11 cellular contexts compared by ENCODE assay signal in genomic region chr22:20464096-20464614, GRCh38. TPM values are rescaled to one million over a fixed set of nuclear protein-coding genes. Genes with fewer than 3 reads are reported as not detected.
DNase-seq lines count a peak whose midpoint lies in the region; ATAC-seq, FAIRE-seq and TF ChIP-seq lines count a peak whose summit lies in the region.
"Had no signal": no experiment of that assay in that cellular context is flagged by ENCODE, and none has a peak within 500 bp of the region (broad histone marks: within the 10 kb centered on the region; RNA-seq: fewer than 3 reads in every experiment).

No MANE protein-coding gene starts in this region.

- H3K36me3 Mint-ChIP-seq in activated CD4-positive, alpha-beta T cell treated with anti-CD3 and anti-CD28 coated beads, Interleukin-2, amount 10 ng/mL, durations not matched to agents 7 days and 5 days (ENCODE audit: low read depth), result peaks cover 57% of the 10 kb centered on the region
- peaks cover 14% of the 10 kb centered on the region for H3K36me3 Mint-ChIP-seq in chondrocyte (ENCODE audit: low read depth)

- CTCF ChIA-PET in activated CD4-positive, alpha-beta T cell treated with anti-CD3 and anti-CD28 coated beads, Interleukin-2, amount 10 ng/mL, durations not matched to agents 7 days and 5 days (lab: Charles Lee), result interaction anchor here (0.7 to 2.1 kb wide), 7 partner anchors 9 to 105 kb away, joined by 3 to 10 read pairs (median 4); no protein-coding TSS in a partner anchor

- POLR2A ChIA-PET in activated CD4-positive, alpha-beta T cell treated with anti-CD3 and anti-CD28 coated beads, Interleukin-2, amount 10 ng/mL, durations not matched to agents 7 days and 5 days (lab: Charles Lee), result interaction anchor here (0.6 to 0.9 kb wide), 3 partner anchors 10 to 31 kb away, joined by 3 to 8 read pairs (median 3); partner anchors contain the start of gene KLHL22

- peak; percentile 86 for FAIRE-seq in GM18507 (lab: Jason Lieb, UNC)

- H3K4me3 Mint-ChIP-seq in activated CD4-positive, alpha-beta T cell treated with anti-CD3 and anti-CD28 coated beads, Interleukin-2, amount 10 ng/mL, durations not matched to agents 7 days and 5 days, result peak overlapping the region; percentile 59
- no peak overlapping the region for H3K4me3 Mint-ChIP-seq in chondrocyte (ENCODE audit: unreplicated experiment)
- H3K4me3 Mint-ChIP-seq: neural progenitor cell had no signal

- no peak for ATAC-seq in HG03097 (IDR thresholded peaks at IDR 0.05; ENCODE audit: low FRiP score, unreplicated experiment)

- H3K9me3 Mint-ChIP-seq in activated CD4-positive, alpha-beta T cell treated with anti-CD3 and anti-CD28 coated beads, Interleukin-2, amount 10 ng/mL, durations not matched to agents 7 days and 5 days, result no peaks in the 10 kb centered on the region
- no peaks in the 10 kb centered on the region for H3K9me3 Mint-ChIP-seq in chondrocyte (ENCODE audit: low read depth)
- H3K9me3 Mint-ChIP-seq: neural progenitor cell had no signal

- no peaks in the 10 kb centered on the region for H3K27me3 Mint-ChIP-seq in activated CD4-positive, alpha-beta T cell treated with anti-CD3 and anti-CD28 coated beads, Interleukin-2, amount 10 ng/mL, durations not matched to agents 7 days and 5 days
- H3K27me3 Mint-ChIP-seq in chondrocyte (ENCODE audit: low read depth), result no peaks in the 10 kb centered on the region

- TF ChIP-seq CTCF in chondrocyte (IDR thresholded peaks at IDR 0.05) (no peak), GM20000 (IDR thresholded peaks at IDR 0.05; ENCODE audit: extremely low read depth, missing control alignments) (no peak)

- H3K27ac Mint-ChIP-seq in activated CD4-positive, alpha-beta T cell treated with anti-CD3 and anti-CD28 coated beads, Interleukin-2, amount 10 ng/mL, durations not matched to agents 7 days and 5 days, result peak overlapping the region; percentile 100
- no peak overlapping the region for H3K27ac Mint-ChIP-seq in chondrocyte (ENCODE audit: unreplicated experiment)
- H3K27ac Mint-ChIP-seq: neural progenitor cell had no signal

- DNase-seq in GM18507 (ENCODE audit: extremely low spot score, insufficient read length, low read depth), result peak; percentile 30
- peak; percentile 84 for DNase-seq in activated CD4-positive, alpha-beta T cell treated with anti-CD3 and anti-CD28 coated beads, Interleukin-2, amount 10 ng/mL, durations not matched to agents 7 days and 5 days
- peak; percentile 57 for DNase-seq in chondrocyte (ENCODE audit: low spot score)
- peak in 2 of 3 experiments; percentile 19 to 34 for DNase-seq in stimulated activated CD4-positive, alpha-beta T cell treated with anti-CD3 and anti-CD28 coated beads, TNF-alpha, amount 100 ng/mL, for 4 hours (ENCODE audit: low read depth in 3 of 3)
- no peak for DNase-seq in DMS153 treated with DMSO at 0.1 percent for 48 hours (lab: John Stamatoyannopoulos, UW; ENCODE audit: unreplicated experiment)
- no peak for DNase-seq in ureter (ENCODE audit: low spot score)
- DNase-seq in GM20000 (ENCODE audit: low spot score), result no peak
- DNase-seq: adrenal gland, NCI-H446 treated with DMSO at 0.1 percent for 48 hours had no signal

- peaks cover 63% of the 10 kb centered on the region for H3K4me1 Mint-ChIP-seq in activated CD4-positive, alpha-beta T cell treated with anti-CD3 and anti-CD28 coated beads, Interleukin-2, amount 10 ng/mL, durations not matched to agents 7 days and 5 days
- H3K4me1 Mint-ChIP-seq in chondrocyte (ENCODE audit: low read depth), result peaks cover 10% of the 10 kb centered on the region

RNA-seq across cellular contexts. Expression of gene SCARF2, which starts 26.5 kb away (rescaled TPM):
- total RNA-seq in activated CD4-positive, alpha-beta T cell treated with anti-CD3 and anti-CD28 coated beads, Interleukin-2, amount 10 ng/mL, durations not matched to agents 7 days and 5 days, result 1 to 10 TPM; 1.1 to 1.2 TPM
- total RNA-seq in chondrocyte (56.5 to 88.8 TPM (median 86.5 TPM) in 3 replicates), ureter (11.0 TPM)

RNA-seq across cellular contexts. Expression of gene KLHL22, which starts 31.4 kb away (rescaled TPM):
- 10 to 100 TPM; 38.7 to 40.1 TPM for total RNA-seq in activated CD4-positive, alpha-beta T cell treated with anti-CD3 and anti-CD28 coated beads, Interleukin-2, amount 10 ng/mL, durations not matched to agents 7 days and 5 days
- 37.3 to 49.3 TPM (median 37.7 TPM) in 3 replicates for total RNA-seq in chondrocyte
- 26.2 TPM for total RNA-seq in ureter

RNA-seq across cellular contexts. Expression of gene MED15, which starts 43.3 kb away (rescaled TPM):
- 100 to 1,000 TPM; 141 to 182 TPM for total RNA-seq in activated CD4-positive, alpha-beta T cell treated with anti-CD3 and anti-CD28 coated beads, Interleukin-2, amount 10 ng/mL, durations not matched to agents 7 days and 5 days
- total RNA-seq in chondrocyte (105 to 111 TPM (median 110 TPM) in 3 replicates), ureter (119 TPM)

Comparison
In these comparisons a context has a peak if more than half of its experiments do, and no peak if none do; other contexts are left out.
1. DNase-seq: peak in GM18507 (single experiment), activated CD4-positive, alpha-beta T cell treated with anti-CD3 and anti-CD28 coated beads, Interleukin-2, amount 10 ng/mL, durations not matched to agents 7 days and 5 days (single experiment), chondrocyte (single experiment) and stimulated activated CD4-positive, alpha-beta T cell treated with anti-CD3 and anti-CD28 coated beads, TNF-alpha, amount 100 ng/mL, for 4 hours (2 of 3); none in DMS153 treated with DMSO at 0.1 percent for 48 hours (single experiment), ureter (single experiment) and GM20000 (single experiment).